ENCODE assay signal across 21 cellular contexts in genomic region chr5:99334936-99335335, GRCh38.
"Had no signal": no experiment of that assay in that cellular context is flagged by ENCODE, and none has a peak within 500 bp of the region (broad histone marks: within the 10 kb centered on the region; RNA-seq: fewer than 3 reads in every experiment).

No MANE protein-coding gene starts in this region.

- H3K36me3 ChIP-seq: MG63, SJSA1 had no signal

- H3K4me1 ChIP-seq: SJSA1 had no signal

- H3K27me3 ChIP-seq: MG63, SJSA1 had no signal

- H3K9me3 ChIP-seq: MG63 had no signal

- H3K27ac ChIP-seq: SJSA1, SK-N-MC had no signal

- FAIRE-seq: HepG2, RCC 7860 had no signal

- DNase-seq: IMR-90, Karpas-422, KG1, MG63, NCI-H1092, NCI-H1105 treated with DMSO at 0.1 percent for 48 hours, NCI-H1417 treated with DMSO at 0.1 percent for 48 hours, NCI-H187, NCI-H2081 treated with DMSO at 0.1 percent for 48 hours, NCI-H2171, NCI-H446, NCI-H524, NCI-H526 treated with DMSO at 0.1 percent for 48 hours, NCI-H774, Right ventricle myocardium superior, RPMI8226, SIG-M5 had no signal

- ATAC-seq: HepG2 had no signal

- H3K4me3 ChIP-seq: MG63, SJSA1, SK-N-MC had no signal
